Comparison of ENCODE assay signal across 8 cellular contexts in the genomic region with DNA sequence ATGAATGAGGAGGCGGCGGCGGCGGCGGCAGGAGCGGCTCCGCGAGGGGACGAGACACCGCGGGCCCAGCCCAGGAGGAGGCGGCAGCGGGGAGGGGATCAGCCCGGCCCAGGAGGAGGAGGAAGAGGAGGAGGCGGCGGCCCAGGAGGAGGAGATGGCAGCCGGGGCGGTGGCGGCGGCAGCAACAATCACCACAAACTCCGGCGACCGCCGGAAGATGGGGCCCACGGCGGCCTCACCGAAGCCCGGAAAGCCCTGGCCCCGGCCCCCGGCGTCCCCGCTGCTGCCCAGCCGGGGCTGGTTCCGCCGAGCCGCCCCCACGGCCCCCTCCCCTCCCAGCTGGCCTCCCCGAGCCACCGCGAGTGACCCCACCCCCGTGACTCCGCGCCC. TPM values are rescaled to one million over a fixed set of nuclear protein-coding genes. Genes with fewer than 3 reads are reported as not detected.
DNase-seq lines count a peak whose midpoint lies in the region; ATAC-seq, FAIRE-seq and TF ChIP-seq lines count a peak whose summit lies in the region.
"Not testable (repeated sequence)": the region's sequence is repeated elsewhere in the genome, so short reads cannot be mapped to it uniquely, and the experiment has no call there.

No MANE protein-coding gene starts in this region.

- H3K9ac ChIP-seq in endothelial cell of umbilical vein (replicated peaks; ENCODE audit: extremely low read depth, insufficient read depth, low read length); mesendoderm (ENCODE audit: low read length): not testable (repeated sequence)

- H3K4me3 ChIP-seq in PC-9; mesendoderm (ENCODE audit: low read length): not testable (repeated sequence)
- H3K4me3 ChIP-seq in endothelial cell of umbilical vein (replicated peaks in 1 of 3; ENCODE audit: insufficient read depth in 1 of 3, low read depth in 1 of 3, low read length in 3 of 3): peak overlapping the region in 1 of 3 experiments; percentile 73

- peaks cover 22% of the 10 kb centered on the region for H3K36me3 Mint-ChIP-seq in CD4-positive, alpha-beta T cell (ENCODE audit: low read depth)

- H3K79me2 ChIP-seq in PC-9 (ENCODE audit: low read depth): peaks cover 45% of the 10 kb centered on the region
- H3K79me2 ChIP-seq in endothelial cell of umbilical vein (ENCODE audit: control insufficient read depth, insufficient read depth, low read length): peaks cover 45% of the 10 kb centered on the region
- peaks cover 38% of the 10 kb centered on the region for H3K79me2 ChIP-seq in mesendoderm (ENCODE audit: control insufficient read depth, insufficient read depth, low read length)

- H3K4me3 Mint-ChIP-seq in CD4-positive, alpha-beta T cell: peak overlapping the region; percentile 62

- not testable (repeated sequence) for H3K9me3 ChIP-seq in CD4-positive, alpha-beta T cell (ENCODE audit: control insufficient read depth, low read length); PC-9 (ENCODE audit: insufficient read depth, low read depth); endothelial cell of umbilical vein (replicated peaks; ENCODE audit: control insufficient read depth, insufficient read depth, low read length)

- peaks cover 11% of the 10 kb centered on the region for H3K79me1 ChIP-seq in mesendoderm (ENCODE audit: low read length)

- peaks cover 59% of the 10 kb centered on the region for H3K4me1 Mint-ChIP-seq in CD4-positive, alpha-beta T cell (ENCODE audit: low read depth)

- H3K4me1 ChIP-seq in PC-9 (replicated peaks; ENCODE audit: insufficient read depth) (peaks cover 40% of the 10 kb centered on the region), endothelial cell of umbilical vein (ENCODE audit: control insufficient read depth, extremely low read depth, insufficient read depth, low read length) (peaks cover 20% of the 10 kb centered on the region)
- H3K4me1 ChIP-seq in mesendoderm (ENCODE audit: control insufficient read depth, low read depth, low read length): not testable (repeated sequence)

- H3K9me1 ChIP-seq in endothelial cell of umbilical vein (replicated peaks; ENCODE audit: control insufficient read depth, extremely low read depth, insufficient read depth, low read length): not testable (repeated sequence)

- H4K8ac ChIP-seq in mesendoderm (ENCODE audit: low read depth, low read length): not testable (repeated sequence)

- H3K9me3 Mint-ChIP-seq in CD4-positive, alpha-beta T cell: not testable (repeated sequence)

- WGBS in mesendoderm (ENCODE audit: extremely low coverage, insufficient coverage, low lambda C conversion rate): no CpG with 5 or more reads among the region's 43 CpGs

- not testable (repeated sequence) for H3K27me3 ChIP-seq in CD4-positive, alpha-beta T cell (ENCODE audit: control insufficient read depth, insufficient read depth, low read length); PC-9 (ENCODE audit: insufficient read depth, low read depth); endothelial cell of umbilical vein (ENCODE audit: control insufficient read depth in 2 of 2, insufficient read depth in 2 of 2, low read length in 2 of 2); mesendoderm (ENCODE audit: insufficient read depth, low read length, poor library complexity)

- not testable (repeated sequence) for H3K27me3 Mint-ChIP-seq in CD4-positive, alpha-beta T cell

- peak; percentile 46 to 69 (median 56) for DNase-seq in CD4-positive, alpha-beta T cell
- DNase-seq in PC-9: peak; percentile 49 to 78
- DNase-seq in activated CD8-positive, alpha-beta memory T cell treated with anti-CD3 and anti-CD28 coated beads, Interleukin-2, amount 50 U/mL, for 48 hours: peak; percentile 80
- peak; percentile 36 for DNase-seq in endothelial cell of umbilical vein (ENCODE audit: low read depth, low spot score)
- DNase-seq in mesendoderm: peak; percentile 41
- DNase-seq in stimulated activated CD4-positive, alpha-beta T cell treated with anti-CD3 and anti-CD28 coated beads, TNF-alpha, amount 100 ng/mL, for 24 hours (ENCODE audit: low read depth in 3 of 3): peak; percentile 22 to 63 (median 40)

- H3K27ac ChIP-seq in CD4-positive, alpha-beta T cell (ENCODE audit: low read depth, low read length); PC-9; endothelial cell of umbilical vein (ENCODE audit: insufficient read depth, low read depth, low read length): not testable (repeated sequence)
- peak overlapping the region; percentile 91 for H3K27ac ChIP-seq in mesendoderm (ENCODE audit: low read depth, low read length)

- FAIRE-seq in endothelial cell of umbilical vein (lab: Jason Lieb, UNC): peak; percentile 86

- peak overlapping the region; percentile 91 for H3K27ac Mint-ChIP-seq in CD4-positive, alpha-beta T cell

- H3K23ac ChIP-seq in mesendoderm (ENCODE audit: low read length): not testable (repeated sequence)

- CTCF ChIA-PET in CD4-positive, alpha-beta T cell (lab: Charles Lee); PC-9 (lab: Charles Lee): not testable (repeated sequence)
- CTCF ChIA-PET in endothelial cell of umbilical vein (lab: Charles Lee): interaction anchor here (0.6 kb wide), 1 partner anchor 125 kb away, joined by 3 read pairs; no protein-coding TSS in a partner anchor

- H3K36me3 ChIP-seq in PC-9 (ENCODE audit: low read depth); endothelial cell of umbilical vein (ENCODE audit: control insufficient read depth in 2 of 2, extremely low read depth in 1 of 2, insufficient read depth in 2 of 2, low read length in 2 of 2); mesendoderm (ENCODE audit: control insufficient read depth, insufficient read depth, low read length): not testable (repeated sequence)

- H3F3A ChIP-seq in PC-9 (ENCODE audit: insufficient read depth, low read depth): peaks cover 31% of the 10 kb centered on the region

- H3K4ac ChIP-seq in mesendoderm (ENCODE audit: low read depth, low read length): not testable (repeated sequence)

- not testable (repeated sequence) for H2AFZ ChIP-seq in PC-9; endothelial cell of umbilical vein (ENCODE audit: low read depth, low read length)

- intact Hi-C loops in CD4-positive, alpha-beta T cell (cut with DNase I, micrococcal nuclease): loop anchor here in 1 of 2 experiments (5.0 kb wide), 1 partner anchor 267 kb away; a partner anchor contains a TSS
- intact Hi-C loops in PC-9 (cut with micrococcal nuclease; ENCODE audit: unreplicated experiment): loop anchor here (2.0 kb wide), 1 partner anchor 29 kb away; a partner anchor contains a TSS
- intact Hi-C loops in endothelial cell of umbilical vein (cut with micrococcal nuclease): loop anchor here (5.0 kb wide), 1 partner anchor 127 kb away; no protein-coding TSS in a partner anchor

- not testable (repeated sequence) for TF ChIP-seq CTCF in CD4-positive, alpha-beta T cell (IDR thresholded peaks at IDR 0.05); PC-9 (conservative IDR thresholded peaks at IDR 0.05); endothelial cell of umbilical vein (IDR thresholded peaks at IDR 0.05; ENCODE audit: extremely low read depth in 1 of 2, insufficient read depth in 1 of 2, low read depth in 1 of 2, low read length in 2 of 2)

- not testable (repeated sequence) for H2BK5ac ChIP-seq in mesendoderm (ENCODE audit: low read length)

- H3K9me2 ChIP-seq in PC-9 (ENCODE audit: insufficient read depth): not testable (repeated sequence)

- dilution Hi-C loops in endothelial cell of umbilical vein (cut with MboI; ENCODE audit: extremely low pct_ligation_motif_present, low sequenced_read_pairs): not testable (repeated sequence)

- POLR2A ChIA-PET in CD4-positive, alpha-beta T cell (lab: Charles Lee): interaction anchor here (1.0 to 3.4 kb wide), 4 partner anchors 29 to 156 kb away, joined by 3 to 25 read pairs (median 12); a partner anchor contains a TSS
- POLR2A ChIA-PET in PC-9 (lab: Charles Lee; ENCODE audit: unreplicated experiment): interaction anchor here (0.6 kb wide), 1 partner anchor 29 kb away, joined by 5 read pairs; a partner anchor contains a TSS
- POLR2A ChIA-PET in endothelial cell of umbilical vein (lab: Charles Lee): interaction anchor here (1.2 kb wide), 1 partner anchor 53 kb away, joined by 4 read pairs; a partner anchor contains a TSS

- not testable (repeated sequence) for H2AK5ac ChIP-seq in mesendoderm (ENCODE audit: low read length)

- peak overlapping the region; percentile 95 for H3K56ac ChIP-seq in mesendoderm (ENCODE audit: low read length)

- H4K5ac ChIP-seq in mesendoderm (ENCODE audit: low read length): not testable (repeated sequence)

- H3K4me2 ChIP-seq in PC-9; endothelial cell of umbilical vein (ENCODE audit: insufficient read depth, low read length); mesendoderm (ENCODE audit: low read length): not testable (repeated sequence)

- not testable (repeated sequence) for TF ChIP-seq POLR2A in endothelial cell of umbilical vein (IDR thresholded peaks at IDR 0.05; ENCODE audit: low read depth, low read length)

- peak; percentile 71 for ATAC-seq in CD4-positive, alpha-beta T cell (ENCODE audit: poor library complexity)
- peak; percentile 42 for ATAC-seq in GM21367 (IDR thresholded peaks at IDR 0.05; ENCODE audit: unreplicated experiment)
- peak; percentile 48 for ATAC-seq in HG03439 (IDR thresholded peaks at IDR 0.05; ENCODE audit: unreplicated experiment)

- H3K18ac ChIP-seq in mesendoderm (ENCODE audit: low read length): not testable (repeated sequence)

- not testable (repeated sequence) for BruUV-seq in PC-9 (replicated peaks; lab: Mats Ljungman, UMichigan); endothelial cell of umbilical vein (replicated peaks; lab: Mats Ljungman, UMichigan)

- H2BK15ac ChIP-seq in mesendoderm (replicated peaks; ENCODE audit: low read depth): not testable (repeated sequence)

- H4K20me1 ChIP-seq in PC-9 (ENCODE audit: insufficient read depth): peaks cover 30% of the 10 kb centered on the region
- H4K20me1 ChIP-seq in endothelial cell of umbilical vein (replicated peaks; ENCODE audit: control insufficient read depth, extremely low read depth, insufficient read depth, low read length): not testable (repeated sequence)

- not testable (repeated sequence) for H2BK120ac ChIP-seq in mesendoderm (ENCODE audit: low read depth, low read length)

RNA-seq across cellular contexts. Expression of a gene that starts 0.5 kb away (rescaled TPM):
- total RNA-seq in CD4-positive, alpha-beta T cell: 10 to 100 TPM; 39.6 to 39.8 TPM
- total RNA-seq in PC-9 (2021) (29.5 and 40.2 TPM in 2 replicates), endothelial cell of umbilical vein (53.9 and 56.2 TPM in 2 replicates)
- 31.6 and 38.6 TPM in 2 replicates for polyA plus RNA-seq in endothelial cell of umbilical vein
- polyA plus RNA-seq in endothelial cell of umbilical vein (2011; cell fraction: cytosol; rRNA removed): 43.2 and 46.5 TPM in 2 replicates
- 47.8 and 53.1 TPM in 2 replicates for polyA plus RNA-seq in endothelial cell of umbilical vein (2011; cell fraction: nucleus; rRNA removed)
- polyA plus RNA-seq in endothelial cell of umbilical vein (2012): 58.3 and 68.0 TPM in 2 replicates
- 44.2 and 49.1 TPM in 2 replicates for polyA minus RNA-seq in endothelial cell of umbilical vein
- polyA minus RNA-seq in endothelial cell of umbilical vein (2011; cell fraction: cytosol; rRNA and poly(A)+ RNA removed): 22.9 TPM
- polyA minus RNA-seq in endothelial cell of umbilical vein (2011; cell fraction: nucleus; rRNA and poly(A)+ RNA removed): 34.8 and 35.8 TPM in 2 replicates
- 22.7 TPM for polyA plus RNA-seq in mesendoderm (2013, experiment 1 of 2)
- 24.4 TPM for polyA plus RNA-seq in mesendoderm (2013, experiment 2 of 2)

RNA-seq across cellular contexts. Expression of a gene that starts 29.3 kb away (rescaled TPM):
- total RNA-seq in CD4-positive, alpha-beta T cell: 10 to 100 TPM; 12.4 to 13.1 TPM
- total RNA-seq in PC-9 (2021): 89.6 and 109 TPM in 2 replicates
- total RNA-seq in endothelial cell of umbilical vein: 77.5 and 83.4 TPM in 2 replicates
- polyA plus RNA-seq in endothelial cell of umbilical vein: 61.3 and 78.4 TPM in 2 replicates
- polyA plus RNA-seq in endothelial cell of umbilical vein (2011; cell fraction: cytosol; rRNA removed): 110 and 133 TPM in 2 replicates
- 36.2 and 47.2 TPM in 2 replicates for polyA plus RNA-seq in endothelial cell of umbilical vein (2011; cell fraction: nucleus; rRNA removed)
- 110 and 137 TPM in 2 replicates for polyA plus RNA-seq in endothelial cell of umbilical vein (2012)
- polyA minus RNA-seq in endothelial cell of umbilical vein: 14.4 and 18.6 TPM in 2 replicates
- polyA minus RNA-seq in endothelial cell of umbilical vein (2011; cell fraction: cytosol; rRNA and poly(A)+ RNA removed): 39.5 TPM
- 7.2 and 7.9 TPM in 2 replicates for polyA minus RNA-seq in endothelial cell of umbilical vein (2011; cell fraction: nucleus; rRNA and poly(A)+ RNA removed)
- 196 TPM for polyA plus RNA-seq in mesendoderm (2013, experiment 1 of 2)
- 197 TPM for polyA plus RNA-seq in mesendoderm (2013, experiment 2 of 2)

RNA-seq across cellular contexts. Expression of a gene that starts 53.1 kb away (rescaled TPM):
- total RNA-seq in CD4-positive, alpha-beta T cell: 1 to 10 TPM; 7.0 to 7.4 TPM
- 17.2 and 19.2 TPM in 2 replicates for total RNA-seq in PC-9 (2021)
- 23.0 and 24.9 TPM in 2 replicates for total RNA-seq in endothelial cell of umbilical vein
- polyA plus RNA-seq in endothelial cell of umbilical vein: 3.6 and 4.7 TPM in 2 replicates
- 6.8 and 7.1 TPM in 2 replicates for polyA plus RNA-seq in endothelial cell of umbilical vein (2011; cell fraction: cytosol; rRNA removed)
- polyA plus RNA-seq in endothelial cell of umbilical vein (2011; cell fraction: nucleus; rRNA removed): 6.4 and 7.4 TPM in 2 replicates
- 15.0 and 15.3 TPM in 2 replicates for polyA plus RNA-seq in endothelial cell of umbilical vein (2012)
- polyA minus RNA-seq in endothelial cell of umbilical vein: 13.5 and 13.9 TPM in 2 replicates
- polyA minus RNA-seq in endothelial cell of umbilical vein (2011; cell fraction: cytosol; rRNA and poly(A)+ RNA removed): 12.6 TPM
- 14.5 and 16.6 TPM in 2 replicates for polyA minus RNA-seq in endothelial cell of umbilical vein (2011; cell fraction: nucleus; rRNA and poly(A)+ RNA removed)
- polyA plus RNA-seq in mesendoderm (2013, experiment 1 of 2): 23.4 TPM
- polyA plus RNA-seq in mesendoderm (2013, experiment 2 of 2): 23.3 TPM
